ENCODE assay signal across 10 cellular contexts in the genomic region with DNA sequence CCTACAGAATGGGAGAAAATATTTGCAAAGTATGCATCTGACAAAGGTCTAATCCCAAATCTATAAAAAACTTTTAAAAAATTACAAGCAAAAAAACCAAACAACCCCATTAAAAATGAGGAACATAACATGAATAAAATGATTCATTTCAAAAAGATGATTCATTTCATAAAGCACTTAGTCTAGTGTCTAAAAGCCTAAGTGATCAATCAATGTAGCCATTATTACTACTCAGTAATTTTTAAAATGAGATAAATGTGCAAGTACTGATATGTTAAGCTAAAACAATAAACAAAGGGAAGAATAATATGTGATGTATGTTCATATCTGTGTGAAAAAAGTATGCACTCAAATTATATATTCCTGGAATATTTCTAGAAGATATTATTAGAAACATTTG.
"Had no signal": no experiment of that assay in that cellular context is flagged by ENCODE, and none has a peak within 500 bp of the region (broad histone marks: within the 10 kb centered on the region; RNA-seq: fewer than 3 reads in every experiment).

No MANE protein-coding gene starts in this region.

- H3K9me3 ChIP-seq: HAP-1 had no signal

- H3K27ac ChIP-seq: GM23248, HL-60 had no signal

- DNase-seq: GM23248, GOT3, H7, HFFc6, KBM-7 had no signal

- H3K36me3 ChIP-seq: HAP-1 had no signal

- H3K4me3 Mint-ChIP-seq: HFFc6, IgD-negative memory B cell had no signal

- H3K4me1 ChIP-seq: HAP-1 had no signal

- H3K36me3 Mint-ChIP-seq: IgD-negative memory B cell had no signal

- H3K27ac Mint-ChIP-seq: HFFc6, IgD-negative memory B cell had no signal

- H3K9ac ChIP-seq: GM23248 had no signal

- ATAC-seq: HCT116, HepG2 had no signal

- H3K4me3 ChIP-seq: GM23248, HAP-1 had no signal

- H2AFZ ChIP-seq: GM23248 had no signal
